In the genomic region with DNA sequence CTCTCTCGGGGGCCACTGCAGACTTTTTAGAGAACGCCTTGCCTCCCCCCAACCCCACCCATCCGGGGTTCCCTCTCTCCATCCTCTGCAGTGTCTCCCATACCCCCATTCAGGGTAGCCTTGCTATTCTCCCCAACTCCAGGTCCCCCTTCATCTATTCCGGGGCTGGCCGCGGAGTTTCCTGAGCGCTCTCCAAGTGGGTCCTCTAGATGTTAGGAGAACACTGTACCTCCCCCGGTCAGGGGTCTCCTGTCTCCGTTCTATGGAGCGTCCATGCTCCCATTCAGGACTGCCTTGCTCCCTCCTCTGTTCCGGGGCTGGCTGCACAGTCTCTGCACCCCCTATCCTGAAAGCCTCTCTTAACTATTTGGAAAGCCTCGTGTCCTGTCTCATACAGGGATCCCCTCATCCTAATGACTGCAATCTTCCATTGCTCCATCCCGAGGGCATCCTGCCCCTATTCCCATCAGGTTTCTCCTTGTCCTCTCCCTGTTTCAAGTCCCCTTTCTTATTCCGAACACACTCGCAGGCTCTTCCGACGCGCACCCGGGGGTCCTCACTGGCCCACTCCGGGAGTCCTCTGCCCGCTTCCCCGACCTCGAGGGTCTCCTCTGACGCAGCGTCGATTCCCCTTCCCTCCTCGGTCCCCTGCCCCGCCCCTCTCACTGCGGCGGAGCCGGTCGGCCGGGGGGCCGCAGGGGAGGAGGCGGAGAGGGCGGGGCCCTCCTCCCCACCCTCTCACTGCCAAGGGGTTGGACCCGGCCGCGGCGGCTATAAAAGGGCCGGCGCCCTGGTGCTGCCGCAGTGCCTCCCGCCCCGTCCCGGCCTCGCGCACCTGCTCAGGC, we compare ENCODE assay signal across 9 cellular contexts. TPM values are rescaled to one million over a fixed set of nuclear protein-coding genes. Genes with fewer than 3 reads are reported as not detected.
DNase-seq lines count a peak whose midpoint lies in the region; ATAC-seq, FAIRE-seq and TF ChIP-seq lines count a peak whose summit lies in the region.
"Had no signal": no experiment of that assay in that cellular context is flagged by ENCODE, and none has a peak within 500 bp of the region (broad histone marks: within the 10 kb centered on the region; RNA-seq: fewer than 3 reads in every experiment).

Gene NEFH, plus strand, starts transcription at position 802 of the 845 bp plus-strand sequence. CDS start 45 bp downstream, outside the sequence.

- H2AFZ ChIP-seq in ACC112 (ENCODE audit: low read length, unreplicated experiment) = peak within 1 kb of the TSS; percentile 25

- H3K36me3 ChIP-seq in ACC112 (ENCODE audit: insufficient read depth, low read length) = no peaks in the 10 kb centered on the region
- no peaks in the 10 kb centered on the region for H3K36me3 ChIP-seq in mesodermal cell (ENCODE audit: control insufficient read depth, insufficient read depth, low read length)

- no peak for TF ChIP-seq CTCF in HFF-Myc (IDR thresholded peaks at IDR 0.05; ENCODE audit: low read depth, low read length, missing control alignments)

- no peak within 1 kb of the TSS for H3K27ac Mint-ChIP-seq in activated naive CD8-positive, alpha-beta T cell treated with anti-CD3 and anti-CD28 coated beads, Interleukin-2, amount 10 ng/mL, durations not matched to agents 7 days and 5 days

- FAIRE-seq in urothelium cell line (lab: Jason Lieb, UNC) = no peak

- H3K4me3 ChIP-seq in ACC112 (ENCODE audit: low read depth, low read length) (peak within 1 kb of the TSS; percentile 84), HFF-Myc (replicated peaks; ENCODE audit: low read depth, low read length) (peak within 1 kb of the TSS; percentile 34), mesodermal cell (ENCODE audit: extremely low read depth, insufficient read depth, low read length, poor library complexity, severe bottlenecking) (peak within 1 kb of the TSS; percentile 35)

- no peaks in the 10 kb centered on the region for H3K9me3 ChIP-seq in mesodermal cell (ENCODE audit: control insufficient read depth, low read length)

- no peaks in the 10 kb centered on the region for H3K79me2 ChIP-seq in ACC112 (ENCODE audit: control insufficient read depth, insufficient read depth, low read length, unreplicated experiment)

- 6% methylated on average over 36 to 42 of the region's 48 CpGs for WGBS in mesodermal cell (ENCODE audit: insufficient coverage in 2 of 2), 2 experiments

- POLR2A ChIA-PET in activated naive CD8-positive, alpha-beta T cell treated with anti-CD3 and anti-CD28 coated beads, Interleukin-2, amount 10 ng/mL, durations not matched to agents 7 days and 5 days (lab: Charles Lee) = no interaction called here

- DNase-seq in HFF-Myc (ENCODE audit: extremely low read depth, low read depth) (no peak), NCI-H2171 treated with DMSO at 0.1 percent for 48 hours (lab: John Stamatoyannopoulos, UW) (no peak), urothelium cell line (ENCODE audit: low spot score) (no peak), dermis blood vessel endothelial cell (no peak)
- no peak for DNase-seq in activated naive CD8-positive, alpha-beta T cell treated with anti-CD3 and anti-CD28 coated beads, Interleukin-2, amount 10 ng/mL, durations not matched to agents 7 days and 5 days
- DNase-seq: activated B cell treated with CpG ODN at 0.5 μM for 24 hours had no signal

- H3K4me1 ChIP-seq in ACC112 (ENCODE audit: control insufficient read depth, insufficient read depth, low read length, unreplicated experiment) = peaks cover 8% of the 10 kb centered on the region
- H3K4me1 ChIP-seq in mesodermal cell (ENCODE audit: control insufficient read depth, insufficient read depth, low read length, poor library complexity, severe bottlenecking) = peaks cover 16% of the 10 kb centered on the region

- no peak within 1 kb of the TSS for H3K27ac ChIP-seq in ACC112 (ENCODE audit: low read depth, low read length)
- H3K27ac ChIP-seq in mesodermal cell (ENCODE audit: low read depth, low read length, severe bottlenecking) = no peak within 1 kb of the TSS

- H3K4me1 Mint-ChIP-seq in activated naive CD8-positive, alpha-beta T cell treated with anti-CD3 and anti-CD28 coated beads, Interleukin-2, amount 10 ng/mL, durations not matched to agents 7 days and 5 days = peaks cover 13% of the 10 kb centered on the region

- H3K27me3 ChIP-seq in ACC112 (ENCODE audit: insufficient read depth, low read length) = peaks cover 9% of the 10 kb centered on the region; the same call in 1 of the 2 replicates

- H3K36me3 Mint-ChIP-seq in activated naive CD8-positive, alpha-beta T cell treated with anti-CD3 and anti-CD28 coated beads, Interleukin-2, amount 10 ng/mL, durations not matched to agents 7 days and 5 days = peaks cover 1% of the 10 kb centered on the region

- H3K4me3 Mint-ChIP-seq in activated naive CD8-positive, alpha-beta T cell treated with anti-CD3 and anti-CD28 coated beads, Interleukin-2, amount 10 ng/mL, durations not matched to agents 7 days and 5 days = peak within 1 kb of the TSS; percentile 42

- peaks cover 42% of the 10 kb centered on the region for H3K27me3 Mint-ChIP-seq in activated naive CD8-positive, alpha-beta T cell treated with anti-CD3 and anti-CD28 coated beads, Interleukin-2, amount 10 ng/mL, durations not matched to agents 7 days and 5 days

- H3K9me3 Mint-ChIP-seq in activated naive CD8-positive, alpha-beta T cell treated with anti-CD3 and anti-CD28 coated beads, Interleukin-2, amount 10 ng/mL, durations not matched to agents 7 days and 5 days = no peaks in the 10 kb centered on the region
- H3K9me3 Mint-ChIP-seq: activated B cell treated with CpG ODN at 0.5 μM for 24 hours had no signal

- no peak for ATAC-seq in activated naive CD8-positive, alpha-beta T cell treated with anti-CD3 and anti-CD28 coated beads, Interleukin-2, amount 10 ng/mL, durations not matched to agents 7 days and 5 days (ENCODE audit: low read depth)
- ATAC-seq in HG03139 (IDR thresholded peaks at IDR 0.05; ENCODE audit: unreplicated experiment) = no peak

RNA-seq across cellular contexts. Expression of gene NEFH, which starts in this region (rescaled TPM):
- 1 to 10 TPM; 1.8 TPM for total RNA-seq in activated naive CD8-positive, alpha-beta T cell treated with anti-CD3 and anti-CD28 coated beads, Interleukin-2, amount 10 ng/mL, durations not matched to agents 7 days and 5 days
- polyA plus RNA-seq in mesodermal cell (2013, experiment 1 of 2) = 7.4 TPM
- 6.6 TPM for polyA plus RNA-seq in mesodermal cell (2013, experiment 2 of 2)
- total RNA-seq in dermis blood vessel endothelial cell = under 0.01 and 0.56 TPM in 2 replicates

Comparison
In these comparisons a context has a peak if more than half of its experiments do, and no peak if none do; other contexts are left out.
1. H3K4me3 ChIP-seq: peak in every context shown above with its lines; median percentile 84 in ACC112; 35 in mesodermal cell; 34 in HFF-Myc.